In the genomic region with DNA sequence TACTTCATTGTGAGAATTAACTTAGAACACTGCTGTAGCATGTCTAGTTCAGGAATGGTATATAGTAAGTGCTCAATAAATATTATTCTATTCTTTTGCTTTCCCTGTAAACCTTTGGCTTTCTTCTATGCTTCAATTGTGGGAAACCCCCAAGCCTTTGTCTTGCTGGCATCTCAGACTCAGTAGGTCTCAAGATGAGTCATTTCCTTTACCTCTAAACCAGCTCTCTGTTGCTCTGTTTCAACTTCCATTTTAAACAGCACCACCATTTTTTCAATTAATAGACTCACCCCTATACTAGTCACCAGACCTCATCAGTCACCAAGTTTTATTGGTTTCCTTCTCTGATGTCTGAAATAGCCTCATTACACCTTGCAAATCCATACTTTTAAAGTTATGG, we compare ENCODE assay signal across 8 cellular contexts. TPM values are rescaled to one million over a fixed set of nuclear protein-coding genes. Genes with fewer than 3 reads are reported as not detected.
DNase-seq lines count a peak whose midpoint lies in the region; ATAC-seq and TF ChIP-seq lines count a peak whose summit lies in the region.

No MANE protein-coding gene starts in this region.

- peak; percentile 1 for DNase-seq in choroid plexus epithelial cell (ENCODE audit: low read depth)
- no peak for DNase-seq in effector CD4-positive, alpha-beta T cell
- DNase-seq in NCI-H1694 treated with DMSO at 0.1 percent for 48 hours (lab: John Stamatoyannopoulos, UW), result no peak
- no peak for DNase-seq in left colon
- DNase-seq in NCI-H748 (lab: John Stamatoyannopoulos, UW; ENCODE audit: unreplicated experiment), result no peak

- TF ChIP-seq CTCF in choroid plexus epithelial cell (conservative IDR thresholded peaks at IDR 0.05; ENCODE audit: low read depth, low read length), result no peak

- intact Hi-C loops in left colon (cut with DNase I, micrococcal nuclease), result no loop called here

- no peak overlapping the region for H3K4me3 ChIP-seq in choroid plexus epithelial cell (ENCODE audit: low read depth, low read length)

- ATAC-seq in GM18517 (IDR thresholded peaks at IDR 0.05; ENCODE audit: unreplicated experiment), result peak; percentile 99
- peak; percentile 98 for ATAC-seq in GM21526 (IDR thresholded peaks at IDR 0.05; ENCODE audit: low FRiP score, unreplicated experiment)
- ATAC-seq in HG03442 (IDR thresholded peaks at IDR 0.05; ENCODE audit: unreplicated experiment), result peak; percentile 99
- ATAC-seq in left colon, result no peak

RNA-seq across cellular contexts. Expression of a gene that starts 43.5 kb away (rescaled TPM):
- total RNA-seq in left colon, result 10 to 100 TPM; 58.7 to 69.7 TPM
